ENCODE assay signal across 1 cellular context in genomic region chr13:42108217-42108616, GRCh38.
TF ChIP-seq lines count a peak whose summit lies in the region.

No MANE protein-coding gene starts in this region.

TF ChIP-seq in A549, 52 proteins besides CTCF, POLR2A, EP300 and RAD21:
- TF ChIP-seq REST (IDR thresholded peaks at IDR 0.05) (no peak), ZSCAN20 (CRISPR knock-in tag; IDR thresholded peaks at IDR 0.05) (no peak), NR3C1 (IDR thresholded peaks at IDR 0.05) (no peak), BCL3 (IDR thresholded peaks at IDR 0.05) (no peak), HOXB5 (CRISPR knock-in tag; IDR thresholded peaks at IDR 0.05) (no peak), FOSL2 (IDR thresholded peaks at IDR 0.05) (no peak), FOSL2 (CRISPR knock-in tag; IDR thresholded peaks at IDR 0.05) (no peak), TP53 (CRISPR knock-in tag; IDR thresholded peaks at IDR 0.05) (no peak), HEYL (CRISPR knock-in tag; IDR thresholded peaks at IDR 0.05) (no peak), ZNF302 (CRISPR knock-in tag; IDR thresholded peaks at IDR 0.05) (no peak), EHMT2 (IDR thresholded peaks at IDR 0.05; ENCODE audit: low read depth) (no peak), HOXA7 (CRISPR knock-in tag; IDR thresholded peaks at IDR 0.05) (no peak), JUN (IDR thresholded peaks at IDR 0.05) (no peak), E2F6 (IDR thresholded peaks at IDR 0.05; ENCODE audit: borderline replicate concordance, low read depth) (no peak), SMC3 (IDR thresholded peaks at IDR 0.05) (no peak), ZC3H11A (IDR thresholded peaks at IDR 0.05) (no peak), MAZ (IDR thresholded peaks at IDR 0.05; ENCODE audit: borderline replicate concordance, low read depth, low read length) (no peak), SREBF2 (IDR thresholded peaks at IDR 0.05) (no peak), PHF8 (IDR thresholded peaks at IDR 0.05; ENCODE audit: borderline replicate concordance, low read depth) (no peak)
